Comparison of ENCODE assay signal across 1 cellular context in the genomic region with DNA sequence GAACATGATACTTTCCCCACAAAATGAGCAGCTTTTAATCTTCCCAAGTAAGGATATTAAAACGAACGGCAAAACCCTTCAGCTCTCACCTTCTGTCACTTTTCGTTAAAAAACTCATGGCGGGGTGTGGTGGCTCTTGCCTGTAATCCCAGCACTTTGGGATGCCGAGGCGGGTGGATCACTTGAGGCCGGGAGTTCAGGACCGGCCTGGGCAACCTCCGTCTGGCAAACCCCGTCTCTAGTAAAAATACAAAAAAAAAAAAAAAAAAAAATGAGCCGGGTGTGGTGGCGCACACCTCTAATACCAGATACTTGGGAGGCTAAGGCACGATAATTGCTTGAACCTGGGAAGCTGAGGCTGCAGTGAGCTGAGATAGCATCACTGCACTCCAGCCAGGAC.
TF ChIP-seq lines count a peak whose summit lies in the region.

No MANE protein-coding gene starts in this region.

TF ChIP-seq in WTC11, 78 proteins besides CTCF, POLR2A, EP300 and RAD21 (continued from another document):
- TF ChIP-seq, protein P1, sequence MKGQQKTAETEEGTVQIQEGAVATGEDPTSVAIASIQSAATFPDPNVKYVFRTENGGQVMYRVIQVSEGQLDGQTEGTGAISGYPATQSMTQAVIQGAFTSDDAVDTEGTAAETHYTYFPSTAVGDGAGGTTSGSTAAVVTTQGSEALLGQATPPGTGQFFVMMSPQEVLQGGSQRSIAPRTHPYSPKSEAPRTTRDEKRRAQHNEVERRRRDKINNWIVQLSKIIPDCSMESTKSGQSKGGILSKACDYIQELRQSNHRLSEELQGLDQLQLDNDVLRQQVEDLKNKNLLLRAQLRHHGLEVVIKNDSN (CRISPR knock-in tag; IDR thresholded peaks at IDR 0.05) = no peak
- TF ChIP-seq ZNF317 (CRISPR knock-in tag; IDR thresholded peaks at IDR 0.05; ENCODE audit: borderline replicate concordance, low read depth) = no peak
- TF ChIP-seq ZNF121 (CRISPR knock-in tag; IDR thresholded peaks at IDR 0.05) = no peak
- TF ChIP-seq, protein P2, sequence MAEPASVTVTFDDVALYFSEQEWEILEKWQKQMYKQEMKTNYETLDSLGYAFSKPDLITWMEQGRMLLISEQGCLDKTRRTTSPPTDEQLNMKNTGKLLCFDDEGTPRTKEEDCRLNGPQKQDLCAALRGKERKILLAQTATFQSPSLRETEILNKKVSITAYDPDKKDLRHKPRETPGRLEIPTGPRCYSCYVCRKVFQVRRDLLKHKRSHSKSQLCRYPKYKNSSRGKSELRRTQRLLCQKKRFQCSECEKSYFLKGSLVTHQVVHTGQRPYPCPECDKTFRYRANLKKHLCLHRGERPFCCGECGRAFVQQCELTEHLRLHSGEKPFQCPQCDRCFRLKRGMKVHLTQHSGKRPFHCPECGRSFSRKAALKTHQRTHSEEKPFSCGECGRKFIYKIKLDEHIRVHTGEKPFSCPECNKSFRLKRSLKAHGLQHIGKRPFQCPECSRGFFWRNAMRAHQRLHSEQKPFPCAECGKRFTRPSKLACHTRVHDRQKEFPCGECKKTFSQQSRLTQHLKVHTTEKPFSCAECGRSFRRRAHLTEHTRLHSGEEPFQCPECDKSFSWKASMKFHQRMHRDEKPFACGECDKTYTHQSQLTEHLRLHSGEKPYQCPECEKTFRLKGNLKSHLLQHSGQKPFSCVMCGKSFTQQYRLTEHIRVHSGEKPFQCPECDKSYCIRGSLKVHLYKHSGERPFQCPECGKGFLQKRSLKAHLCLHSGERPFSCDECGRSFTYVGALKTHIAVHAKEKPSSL (CRISPR knock-in tag; conservative IDR thresholded peaks at IDR 0.05) = no peak
- TF ChIP-seq, protein P3, sequence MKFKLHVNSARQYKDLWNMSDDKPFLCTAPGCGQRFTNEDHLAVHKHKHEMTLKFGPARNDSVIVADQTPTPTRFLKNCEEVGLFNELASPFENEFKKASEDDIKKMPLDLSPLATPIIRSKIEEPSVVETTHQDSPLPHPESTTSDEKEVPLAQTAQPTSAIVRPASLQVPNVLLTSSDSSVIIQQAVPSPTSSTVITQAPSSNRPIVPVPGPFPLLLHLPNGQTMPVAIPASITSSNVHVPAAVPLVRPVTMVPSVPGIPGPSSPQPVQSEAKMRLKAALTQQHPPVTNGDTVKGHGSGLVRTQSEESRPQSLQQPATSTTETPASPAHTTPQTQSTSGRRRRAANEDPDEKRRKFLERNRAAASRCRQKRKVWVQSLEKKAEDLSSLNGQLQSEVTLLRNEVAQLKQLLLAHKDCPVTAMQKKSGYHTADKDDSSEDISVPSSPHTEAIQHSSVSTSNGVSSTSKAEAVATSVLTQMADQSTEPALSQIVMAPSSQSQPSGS (CRISPR knock-in tag; IDR thresholded peaks at IDR 0.05; ENCODE audit: borderline replicate concordance, low read depth) = no peak
